1 cellular context compared by ENCODE assay signal in the genomic region with DNA sequence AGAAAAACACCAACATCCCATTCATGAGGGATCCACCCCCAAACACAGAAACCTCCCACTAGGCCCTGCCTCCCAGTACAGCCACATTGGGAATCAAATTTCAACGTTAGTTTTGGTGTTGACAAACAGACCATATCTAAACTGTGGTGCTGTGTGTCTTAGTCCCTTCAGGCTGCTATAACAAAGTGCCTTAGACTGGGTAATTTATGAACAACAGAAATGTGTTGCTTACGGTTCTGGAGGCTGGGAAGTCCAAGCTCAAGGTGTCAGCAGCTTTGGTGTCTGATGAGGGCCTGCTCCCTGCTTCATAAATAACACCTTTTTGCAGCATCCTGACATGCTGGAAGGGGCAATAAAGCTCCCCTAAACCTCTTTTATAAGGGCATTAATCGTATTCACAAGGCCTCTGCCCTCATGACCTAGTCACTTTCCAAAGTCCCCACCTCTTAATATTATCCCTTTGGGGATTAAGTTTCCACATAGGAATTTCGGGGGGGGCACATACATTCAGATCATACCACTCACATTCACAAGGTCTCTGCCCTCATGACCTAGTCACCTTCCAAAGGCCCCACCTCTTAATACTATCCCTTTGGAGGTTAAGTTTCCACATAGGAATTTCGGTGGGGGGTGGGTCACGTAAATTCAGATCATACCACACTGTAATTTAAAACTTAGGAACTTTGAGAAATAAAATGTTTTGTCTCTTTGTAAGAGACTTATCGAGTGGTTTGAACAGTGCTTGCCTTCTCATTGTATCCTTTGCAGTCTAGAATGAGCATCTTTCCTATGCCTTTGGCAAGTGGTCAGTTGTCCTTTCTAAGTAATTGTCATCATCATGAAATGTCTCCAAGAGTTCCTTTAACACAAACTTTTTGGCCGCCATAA.
TF ChIP-seq lines count a peak whose summit lies in the region.

No MANE protein-coding gene starts in this region.

TF ChIP-seq in A549, 52 proteins besides CTCF, POLR2A, EP300 and RAD21 (continued from another document):
- TF ChIP-seq, protein P1, sequence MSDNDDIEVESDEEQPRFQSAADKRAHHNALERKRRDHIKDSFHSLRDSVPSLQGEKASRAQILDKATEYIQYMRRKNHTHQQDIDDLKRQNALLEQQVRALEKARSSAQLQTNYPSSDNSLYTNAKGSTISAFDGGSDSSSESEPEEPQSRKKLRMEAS (IDR thresholded peaks at IDR 0.05), result peak; percentile 37; the same call in 1 of the 2 replicates
- TF ChIP-seq TFCP2L1 (CRISPR knock-in tag; IDR thresholded peaks at IDR 0.05), result no peak
- TF ChIP-seq JUN (IDR thresholded peaks at IDR 0.05), result no peak
- no peak for TF ChIP-seq EHF (CRISPR knock-in tag; IDR thresholded peaks at IDR 0.05)
- no peak for TF ChIP-seq MAZ (IDR thresholded peaks at IDR 0.05; ENCODE audit: borderline replicate concordance, low read depth, low read length)
- peak in 1 of 2 experiments; percentile 74; a peak in 3 of 4 replicates for TF ChIP-seq CEBPB (IDR thresholded peaks at IDR 0.05)
- TF ChIP-seq MAFK (IDR thresholded peaks at IDR 0.05; ENCODE audit: partially characterized antibody), result no peak
- TF ChIP-seq ZFP36 (IDR thresholded peaks at IDR 0.05; ENCODE audit: borderline replicate concordance, partially characterized antibody), result no peak
- TF ChIP-seq, protein P2, sequence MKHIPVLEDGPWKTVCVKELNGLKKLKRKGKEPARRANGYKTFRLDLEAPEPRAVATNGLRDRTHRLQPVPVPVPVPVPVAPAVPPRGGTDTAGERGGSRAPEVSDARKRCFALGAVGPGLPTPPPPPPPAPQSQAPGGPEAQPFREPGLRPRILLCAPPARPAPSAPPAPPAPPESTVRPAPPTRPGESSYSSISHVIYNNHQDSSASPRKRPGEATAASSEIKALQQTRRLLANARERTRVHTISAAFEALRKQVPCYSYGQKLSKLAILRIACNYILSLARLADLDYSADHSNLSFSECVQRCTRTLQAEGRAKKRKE (CRISPR knock-in tag; IDR thresholded peaks at IDR 0.05; ENCODE audit: low read depth), result peak; percentile 11; the same call in 1 of the 2 replicates
- TF ChIP-seq, protein P3, sequence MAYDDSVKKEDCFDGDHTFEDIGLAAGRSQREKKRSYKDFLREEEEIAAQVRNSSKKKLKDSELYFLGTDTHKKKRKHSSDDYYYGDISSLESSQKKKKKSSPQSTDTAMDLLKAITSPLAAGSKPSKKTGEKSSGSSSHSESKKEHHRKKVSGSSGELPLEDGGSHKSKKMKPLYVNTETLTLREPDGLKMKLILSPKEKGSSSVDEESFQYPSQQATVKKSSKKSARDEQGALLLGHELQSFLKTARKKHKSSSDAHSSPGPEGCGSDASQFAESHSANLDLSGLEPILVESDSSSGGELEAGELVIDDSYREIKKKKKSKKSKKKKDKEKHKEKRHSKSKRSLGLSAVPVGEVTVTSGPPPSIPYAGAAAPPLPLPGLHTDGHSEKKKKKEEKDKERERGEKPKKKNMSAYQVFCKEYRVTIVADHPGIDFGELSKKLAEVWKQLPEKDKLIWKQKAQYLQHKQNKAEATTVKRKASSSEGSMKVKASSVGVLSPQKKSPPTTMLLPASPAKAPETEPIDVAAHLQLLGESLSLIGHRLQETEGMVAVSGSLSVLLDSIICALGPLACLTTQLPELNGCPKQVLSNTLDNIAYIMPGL (CRISPR knock-in tag; IDR thresholded peaks at IDR 0.05; ENCODE audit: borderline replicate concordance), result no peak
- TF ChIP-seq, protein P4, sequence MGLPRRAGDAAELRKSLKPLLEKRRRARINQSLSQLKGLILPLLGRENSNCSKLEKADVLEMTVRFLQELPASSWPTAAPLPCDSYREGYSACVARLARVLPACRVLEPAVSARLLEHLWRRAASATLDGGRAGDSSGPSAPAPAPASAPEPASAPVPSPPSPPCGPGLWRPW (IDR thresholded peaks at IDR 0.05), result peak; percentile 21; the same call in 1 of the 2 replicates
- no peak for TF ChIP-seq KDM5A (IDR thresholded peaks at IDR 0.05)
- TF ChIP-seq CBX2 (IDR thresholded peaks at IDR 0.05; ENCODE audit: borderline replicate concordance, low read depth), result no peak
- TF ChIP-seq ESRRA (IDR thresholded peaks at IDR 0.05; ENCODE audit: borderline replicate concordance, low read length), result peak; percentile 81
- TF ChIP-seq HOXB5 (CRISPR knock-in tag; IDR thresholded peaks at IDR 0.05), result peak; percentile 35; the same call in 1 of the 2 replicates
- no peak for TF ChIP-seq NPAS2 (CRISPR knock-in tag; IDR thresholded peaks at IDR 0.05; ENCODE audit: borderline replicate concordance)
- no peak for TF ChIP-seq PHF8 (IDR thresholded peaks at IDR 0.05; ENCODE audit: borderline replicate concordance, low read depth)
- TF ChIP-seq NR3C1 (IDR thresholded peaks at IDR 0.05), result no peak
- peak; percentile 53; the same call in 1 of the 2 replicates for TF ChIP-seq HEYL (CRISPR knock-in tag; IDR thresholded peaks at IDR 0.05)
- TF ChIP-seq, protein P5, sequence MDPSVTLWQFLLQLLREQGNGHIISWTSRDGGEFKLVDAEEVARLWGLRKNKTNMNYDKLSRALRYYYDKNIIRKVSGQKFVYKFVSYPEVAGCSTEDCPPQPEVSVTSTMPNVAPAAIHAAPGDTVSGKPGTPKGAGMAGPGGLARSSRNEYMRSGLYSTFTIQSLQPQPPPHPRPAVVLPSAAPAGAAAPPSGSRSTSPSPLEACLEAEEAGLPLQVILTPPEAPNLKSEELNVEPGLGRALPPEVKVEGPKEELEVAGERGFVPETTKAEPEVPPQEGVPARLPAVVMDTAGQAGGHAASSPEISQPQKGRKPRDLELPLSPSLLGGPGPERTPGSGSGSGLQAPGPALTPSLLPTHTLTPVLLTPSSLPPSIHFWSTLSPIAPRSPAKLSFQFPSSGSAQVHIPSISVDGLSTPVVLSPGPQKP (IDR thresholded peaks at IDR 0.05; ENCODE audit: low read depth, low read length), result no peak
- peak; percentile 87; the same call in 1 of the 2 replicates for TF ChIP-seq GATA3 (IDR thresholded peaks at IDR 0.05; ENCODE audit: borderline replicate concordance)
- no peak for TF ChIP-seq EHMT2 (IDR thresholded peaks at IDR 0.05; ENCODE audit: low read depth)
